Comparison of ENCODE assay signal across 9 cellular contexts in genomic region chr3:195441051-195441450, GRCh38. TPM values are rescaled to one million over a fixed set of nuclear protein-coding genes. Genes with fewer than 3 reads are reported as not detected.
A peak's percentile ranks its signal among the peaks of the same experiment; 100 is the strongest.
DNase-seq lines count a peak whose midpoint lies in the region; ATAC-seq and TF ChIP-seq lines count a peak whose summit lies in the region.
"Had no signal": no experiment of that assay in that cellular context is flagged by ENCODE, and none has a peak within 500 bp of the region (broad histone marks: within the 10 kb centered on the region; RNA-seq: fewer than 3 reads in every experiment).

No MANE protein-coding gene starts in this region.

- TF ChIP-seq EP300 in esophagus muscularis mucosa (IDR thresholded peaks at IDR 0.05): no peak

- H3K27ac ChIP-seq in DOHH2 (ENCODE audit: low read depth, low read length) (peak overlapping the region; percentile 89), esophagus muscularis mucosa (replicated peaks in 1 of 4) (peak overlapping the region; percentile 94 to 99 (median 98))

- DNase-seq in RKO (ENCODE audit: low spot score) (peak; percentile 12), esophagus muscularis mucosa (ENCODE audit: extremely low spot score) (no peak), renal cortical epithelial cell (ENCODE audit: low read depth) (peak; percentile 6), NCI-H2196 treated with DMSO at 0.1 percent for 48 hours (lab: John Stamatoyannopoulos, UW; ENCODE audit: unreplicated experiment) (no peak), NCI-H510A (lab: John Stamatoyannopoulos, UW) (no peak)
- DNase-seq: NCI-H1417 treated with DMSO at 0.1 percent for 48 hours had no signal

- peaks cover 67% of the 10 kb centered on the region for H3K79me2 ChIP-seq in DOHH2 (ENCODE audit: control insufficient read depth, low read length)

- TF ChIP-seq POLR2A in esophagus muscularis mucosa (IDR thresholded peaks at IDR 0.05; ENCODE audit: low read depth): no peak

- peak overlapping the region; percentile 74 for H3K4me2 ChIP-seq in DOHH2 (ENCODE audit: low read length)

- no peak for TF ChIP-seq CTCF in DOHH2 (IDR thresholded peaks at IDR 0.05; ENCODE audit: low read depth, low read length, poor library complexity, severe bottlenecking)
- TF ChIP-seq CTCF in esophagus muscularis mucosa (IDR thresholded peaks at IDR 0.05): no peak

- H3F3A ChIP-seq in DOHH2 (ENCODE audit: control insufficient read depth, insufficient read depth): peaks cover 9% of the 10 kb centered on the region; the same call in 1 of the 2 replicates

- no peak for ATAC-seq in GM19324 (IDR thresholded peaks at IDR 0.05; ENCODE audit: low FRiP score, unreplicated experiment)
- ATAC-seq in GM21360 (IDR thresholded peaks at IDR 0.05; ENCODE audit: unreplicated experiment): no peak

- H3K4me3 ChIP-seq in DOHH2 (ENCODE audit: low read length) (peak overlapping the region; percentile 92), esophagus muscularis mucosa (peak overlapping the region; percentile 88 to 98 (median 92))

- no peaks in the 10 kb centered on the region for H3K27me3 ChIP-seq in DOHH2 (ENCODE audit: control insufficient read depth, low read length)
- H3K27me3 ChIP-seq in esophagus muscularis mucosa: no peaks in the 10 kb centered on the region

- H3K4me1 ChIP-seq in DOHH2 (ENCODE audit: control insufficient read depth, low read length): peaks cover 63% of the 10 kb centered on the region
- H3K4me1 ChIP-seq in esophagus muscularis mucosa: peaks cover 23 to 47% (median 36%) of the 10 kb centered on the region in 4 donors

- intact Hi-C loops in esophagus muscularis mucosa (cut with DNase I): loop anchor here (5.0 kb wide), 3 partner anchors 81 to 169 kb away; partner anchors contain the start of genes PPP1R2 and XXYLT1

- H3K9me3 ChIP-seq in DOHH2 (ENCODE audit: control insufficient read depth, insufficient read depth, low read length) (no peaks in the 10 kb centered on the region), esophagus muscularis mucosa (no peaks in the 10 kb centered on the region)

- 53% methylated on average over 2 of the region's 2 CpGs for WGBS in esophagus muscularis mucosa

- peaks cover 24% of the 10 kb centered on the region for H4K20me1 ChIP-seq in DOHH2 (ENCODE audit: control insufficient read depth, insufficient read depth, low read depth, low read length)

- peaks cover 19% of the 10 kb centered on the region for H3K36me3 ChIP-seq in DOHH2 (ENCODE audit: control insufficient read depth, low read length)
- H3K36me3 ChIP-seq in esophagus muscularis mucosa: no peaks in the 10 kb centered on the region

- no peaks in the 10 kb centered on the region for H3K9me2 ChIP-seq in DOHH2 (replicated peaks; ENCODE audit: control insufficient read depth, low read length)

RNA-seq across cellular contexts. Expression of gene ACAP2, which starts 1.8 kb away (rescaled TPM):
- total RNA-seq in esophagus muscularis mucosa: 10 to 100 TPM; 31.8 to 85.8 (median 43.9) TPM
- total RNA-seq in renal cortical epithelial cell: 34.9 and 45.6 TPM in 2 replicates

Comparison
In these comparisons a context has a peak if more than half of its experiments do, and no peak if none do; other contexts are left out.
1. DNase-seq: peak in RKO (single experiment) and renal cortical epithelial cell (single experiment); none in esophagus muscularis mucosa (single experiment), NCI-H2196 treated with DMSO at 0.1 percent for 48 hours (single experiment) and NCI-H510A (single experiment).